In the genomic region with DNA sequence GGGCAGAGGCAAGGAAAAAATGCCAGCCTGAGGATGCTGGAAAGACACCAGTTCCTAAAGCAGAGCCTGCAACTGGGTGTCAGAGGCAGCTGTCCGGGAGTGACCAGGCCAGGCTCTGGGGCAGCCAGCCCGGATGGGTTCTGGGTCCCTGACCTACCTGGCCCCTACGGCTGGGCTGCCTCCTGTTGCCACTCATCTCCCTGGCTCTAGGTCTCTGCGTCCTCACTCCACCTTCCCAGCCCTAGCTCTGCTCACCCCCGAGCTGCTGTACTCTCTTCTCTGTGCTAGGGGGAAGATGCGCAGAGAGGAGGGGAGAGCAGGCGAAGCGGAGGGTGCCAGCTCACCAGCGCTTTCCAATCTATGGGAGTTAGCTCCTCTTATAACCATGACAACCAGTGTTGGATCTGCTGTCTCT, we compare ENCODE assay signal across 10 cellular contexts. TPM values are rescaled to one million over a fixed set of nuclear protein-coding genes. Genes with fewer than 3 reads are reported as not detected.
DNase-seq lines count a peak whose midpoint lies in the region; ATAC-seq and TF ChIP-seq lines count a peak whose summit lies in the region.
"Had no signal": no experiment of that assay in that cellular context is flagged by ENCODE, and none has a peak within 500 bp of the region (broad histone marks: within the 10 kb centered on the region; RNA-seq: fewer than 3 reads in every experiment).

No MANE protein-coding gene starts in this region.

- peaks cover 19 to 56% of the 10 kb centered on the region in 2 donors for H3K4me1 ChIP-seq in lung (ENCODE audit: control insufficient read depth in 2 of 2, insufficient read depth in 2 of 2, low read length in 2 of 2)

- no peak for ATAC-seq in activated CD8-positive, alpha-beta memory T cell treated with anti-CD3 and anti-CD28 coated beads, Interleukin-2, amount 10 ng/mL, durations not matched to agents 7 days and 5 days
- no peak for ATAC-seq in activated naive CD8-positive, alpha-beta T cell treated with anti-CD3 and anti-CD28 coated beads, Interleukin-2, amount 50 U/mL, for 24 hours
- no peak for ATAC-seq in lung (ENCODE audit: insufficient read depth, low FRiP score)

- H3K4me3 ChIP-seq in lung: no peak overlapping the region

- H3K27ac Mint-ChIP-seq in activated CD8-positive, alpha-beta memory T cell treated with anti-CD3 and anti-CD28 coated beads, Interleukin-2, amount 10 ng/mL, durations not matched to agents 7 days and 5 days: peak overlapping the region; percentile 86
- peak overlapping the region; percentile 91 for H3K27ac Mint-ChIP-seq in activated naive CD8-positive, alpha-beta T cell treated with anti-CD3 and anti-CD28 coated beads, Interleukin-2, amount 50 U/mL, for 24 hours

- DNase-seq in activated CD8-positive, alpha-beta memory T cell treated with anti-CD3 and anti-CD28 coated beads, Interleukin-2, amount 10 ng/mL, durations not matched to agents 7 days and 5 days: no peak
- no peak for DNase-seq in activated CD8-positive, alpha-beta memory T cell treated with anti-CD3 and anti-CD28 coated beads, Interleukin-2, amount 50 U/mL, for 4 hours
- DNase-seq in activated naive CD8-positive, alpha-beta T cell treated with anti-CD3 and anti-CD28 coated beads, Interleukin-2, amount 50 U/mL, for 24 hours: no peak
- DNase-seq in lung (ENCODE audit: low spot score): no peak
- peak; percentile 71 for DNase-seq in superior temporal gyrus (ENCODE audit: extremely low spot score)
- DNase-seq in NCI-H187 treated with DMSO at 0.1 percent for 48 hours (lab: John Stamatoyannopoulos, UW): no peak
- no peak for DNase-seq in DMS 273 treated with DMSO at 0.1 percent for 48 hours (lab: John Stamatoyannopoulos, UW)
- DNase-seq in stimulated activated CD4-positive, alpha-beta T cell treated with anti-CD3 and anti-CD28 coated beads, Interleukin-2, amount 100 ng/mL, for 24 hours: no peak
- DNase-seq: AML-193 had no signal

- H3K9me3 Mint-ChIP-seq in activated CD8-positive, alpha-beta memory T cell treated with anti-CD3 and anti-CD28 coated beads, Interleukin-2, amount 10 ng/mL, durations not matched to agents 7 days and 5 days (ENCODE audit: low read depth): no peaks in the 10 kb centered on the region
- no peaks in the 10 kb centered on the region for H3K9me3 Mint-ChIP-seq in activated naive CD8-positive, alpha-beta T cell treated with anti-CD3 and anti-CD28 coated beads, Interleukin-2, amount 50 U/mL, for 24 hours

- H3K36me3 Mint-ChIP-seq in activated CD8-positive, alpha-beta memory T cell treated with anti-CD3 and anti-CD28 coated beads, Interleukin-2, amount 10 ng/mL, durations not matched to agents 7 days and 5 days: peaks cover 37% of the 10 kb centered on the region
- peaks cover 71% of the 10 kb centered on the region for H3K36me3 Mint-ChIP-seq in activated naive CD8-positive, alpha-beta T cell treated with anti-CD3 and anti-CD28 coated beads, Interleukin-2, amount 50 U/mL, for 24 hours (ENCODE audit: low read depth)

- 69 to 75% methylated on average over 9 of the region's 9 CpGs for WGBS in lung, 2 donors

- H3K27me3 Mint-ChIP-seq in activated CD8-positive, alpha-beta memory T cell treated with anti-CD3 and anti-CD28 coated beads, Interleukin-2, amount 10 ng/mL, durations not matched to agents 7 days and 5 days: no peaks in the 10 kb centered on the region
- H3K27me3 Mint-ChIP-seq in activated naive CD8-positive, alpha-beta T cell treated with anti-CD3 and anti-CD28 coated beads, Interleukin-2, amount 50 U/mL, for 24 hours: no peaks in the 10 kb centered on the region

- no peak for TF ChIP-seq CTCF in lung (IDR thresholded peaks at IDR 0.05; ENCODE audit: control extremely low read depth, extremely low read depth)

- CTCF ChIA-PET in activated CD8-positive, alpha-beta memory T cell treated with anti-CD3 and anti-CD28 coated beads, Interleukin-2, amount 10 ng/mL, durations not matched to agents 7 days and 5 days (lab: Charles Lee): interaction anchor here (1.0 to 4.0 kb wide), 3 partner anchors 8 to 21 kb away, joined by 3 to 15 read pairs (median 12); no protein-coding TSS in a partner anchor

- H3K4me3 Mint-ChIP-seq in activated CD8-positive, alpha-beta memory T cell treated with anti-CD3 and anti-CD28 coated beads, Interleukin-2, amount 10 ng/mL, durations not matched to agents 7 days and 5 days: no peak overlapping the region
- H3K4me3 Mint-ChIP-seq in activated naive CD8-positive, alpha-beta T cell treated with anti-CD3 and anti-CD28 coated beads, Interleukin-2, amount 50 U/mL, for 24 hours: peak overlapping the region; percentile 17

- H3K27me3 ChIP-seq in lung (ENCODE audit: control insufficient read depth, insufficient read depth): no peaks in the 10 kb centered on the region

- peaks cover 76% of the 10 kb centered on the region for H3K4me1 Mint-ChIP-seq in activated CD8-positive, alpha-beta memory T cell treated with anti-CD3 and anti-CD28 coated beads, Interleukin-2, amount 10 ng/mL, durations not matched to agents 7 days and 5 days
- H3K4me1 Mint-ChIP-seq in activated naive CD8-positive, alpha-beta T cell treated with anti-CD3 and anti-CD28 coated beads, Interleukin-2, amount 50 U/mL, for 24 hours: peaks cover 78% of the 10 kb centered on the region

- no peaks in the 10 kb centered on the region for H3K9me3 ChIP-seq in lung (ENCODE audit: control insufficient read depth in 2 of 2, insufficient read depth in 1 of 2, low read length in 1 of 2)

- peak overlapping the region; percentile 17 to 65 for H3K27ac ChIP-seq in lung (ENCODE audit: low read depth in 1 of 2, low read length in 1 of 2)

- H3K36me3 ChIP-seq in lung (ENCODE audit: control insufficient read depth in 2 of 2, insufficient read depth in 2 of 2, low read length in 2 of 2): peaks cover 2 to 48% of the 10 kb centered on the region in 2 donors

RNA-seq across cellular contexts. Expression of a gene that starts 9.0 kb away (rescaled TPM):
- total RNA-seq in activated CD8-positive, alpha-beta memory T cell treated with anti-CD3 and anti-CD28 coated beads, Interleukin-2, amount 10 ng/mL, durations not matched to agents 7 days and 5 days: 100 to 1,000 TPM; 159 to 161 TPM
- total RNA-seq in lung: 100 to 1,000 TPM; 148 to 289 TPM
- polyA plus RNA-seq in lung: 10 to 100 TPM; 72.0 to 91.4 TPM

RNA-seq across cellular contexts. Expression of a gene that starts 27.9 kb away (rescaled TPM):
- not detected for total RNA-seq in activated CD8-positive, alpha-beta memory T cell treated with anti-CD3 and anti-CD28 coated beads, Interleukin-2, amount 10 ng/mL, durations not matched to agents 7 days and 5 days
- total RNA-seq in lung: not detected
- under 1 TPM; 0.05 to 0.20 TPM for polyA plus RNA-seq in lung
- polyA plus RNA-seq: neural cell had no signal

RNA-seq across cellular contexts. Expression of a gene that starts 35.2 kb away (rescaled TPM):
- 10 to 100 TPM; 80.2 to 99.4 TPM for total RNA-seq in activated CD8-positive, alpha-beta memory T cell treated with anti-CD3 and anti-CD28 coated beads, Interleukin-2, amount 10 ng/mL, durations not matched to agents 7 days and 5 days
- 10 to 100 TPM; 35.0 to 63.1 TPM for total RNA-seq in lung
- 10 to 100 TPM; 15.4 to 34.2 TPM for polyA plus RNA-seq in lung

RNA-seq across cellular contexts. Expression of a gene that starts 51.4 kb away (rescaled TPM):
- 100 to 1,000 TPM; 185 to 200 TPM for total RNA-seq in activated CD8-positive, alpha-beta memory T cell treated with anti-CD3 and anti-CD28 coated beads, Interleukin-2, amount 10 ng/mL, durations not matched to agents 7 days and 5 days
- 100 to 1,000 TPM; 281 to 289 TPM for total RNA-seq in lung
- 100 to 1,000 TPM; 294 to 467 TPM for polyA plus RNA-seq in lung

RNA-seq across cellular contexts. Expression of a gene that starts 58.2 kb away (rescaled TPM):
- 10 to 100 TPM; 24.0 to 24.7 TPM for total RNA-seq in activated CD8-positive, alpha-beta memory T cell treated with anti-CD3 and anti-CD28 coated beads, Interleukin-2, amount 10 ng/mL, durations not matched to agents 7 days and 5 days
- 10 to 100 TPM; 43.6 to 58.2 TPM for total RNA-seq in lung
- 10 to 100 TPM; 15.8 to 41.4 TPM for polyA plus RNA-seq in lung
